1 cellular context compared by ENCODE assay signal in genomic region chr17:80504671-80505413, GRCh38.
A peak's percentile ranks its signal among the peaks of the same experiment; 100 is the strongest.
TF ChIP-seq lines count a peak whose summit lies in the region.

No MANE protein-coding gene starts in this region.

TF ChIP-seq in HepG2, 621 proteins besides CTCF, POLR2A, EP300 and RAD21:
- TF ChIP-seq NR3C1 (CRISPR knock-in tag; IDR thresholded peaks at IDR 0.05) (no peak), ZNF615 (CRISPR knock-in tag; IDR thresholded peaks at IDR 0.05; ENCODE audit: borderline replicate concordance) (no peak), MTA1 (CRISPR knock-in tag; IDR thresholded peaks at IDR 0.05; ENCODE audit: borderline replicate concordance) (no peak), ZNF83 (CRISPR knock-in tag; IDR thresholded peaks at IDR 0.05; ENCODE audit: borderline replicate concordance) (no peak), STAG1 (CRISPR knock-in tag; IDR thresholded peaks at IDR 0.05) (peak; percentile 4; the same call in 1 of the 2 replicates)
